ENCODE assay signal across 8 cellular contexts in genomic region chr1:21937034-21937371, GRCh38. TPM values are rescaled to one million over a fixed set of nuclear protein-coding genes. Genes with fewer than 3 reads are reported as not detected.
DNase-seq lines count a peak whose midpoint lies in the region; ATAC-seq and TF ChIP-seq lines count a peak whose summit lies in the region.

Gene HSPG2, minus strand, starts transcription at chr1:21937310. Its CDS starts 93 bp downstream, at chr1:21937217.

- H3K4me1 ChIP-seq in subcutaneous abdominal adipose tissue (ENCODE audit: control insufficient read depth in 5 of 5, insufficient read depth in 5 of 5, low read length in 5 of 5): peaks cover 20 to 80% (median 74%) of the 10 kb centered on the region in 5 donors

- H3K27ac ChIP-seq in subcutaneous abdominal adipose tissue (ENCODE audit: low read depth, low read length): peak within 1 kb of the TSS; percentile 100

- H3K27me3 ChIP-seq in kidney epithelial cell (ENCODE audit: control insufficient read depth, insufficient read depth, low read length): no peaks in the 10 kb centered on the region
- no peaks in the 10 kb centered on the region for H3K27me3 ChIP-seq in subcutaneous abdominal adipose tissue (ENCODE audit: control insufficient read depth in 5 of 5, insufficient read depth in 4 of 5, low read length in 5 of 5)

- peak; percentile 39 for DNase-seq in NCI-H748 (lab: John Stamatoyannopoulos, UW; ENCODE audit: unreplicated experiment)
- no peak for DNase-seq in NCI-H748 treated with DMSO at 0.1 percent for 48 hours (lab: John Stamatoyannopoulos, UW)
- DNase-seq in astrocyte of the spinal cord (ENCODE audit: low read depth, low spot score): no peak
- no peak for DNase-seq in kidney epithelial cell (ENCODE audit: low read depth)
- DNase-seq in Kasumi-1 (lab: John Stamatoyannopoulos, UW): no peak
- no peak for DNase-seq in H4 (ENCODE audit: low spot score)

- no peak for ATAC-seq in HG03457 (IDR thresholded peaks at IDR 0.05; ENCODE audit: unreplicated experiment)

- peaks cover 1% of the 10 kb centered on the region for H3K36me3 ChIP-seq in kidney epithelial cell (ENCODE audit: control insufficient read depth, insufficient read depth, low read length)
- H3K36me3 ChIP-seq in subcutaneous abdominal adipose tissue (ENCODE audit: control insufficient read depth in 5 of 5, insufficient read depth in 5 of 5, low read length in 5 of 5): peaks cover 0 to 7% (median 0%) of the 10 kb centered on the region in 5 donors

- H3K4me3 ChIP-seq in astrocyte of the spinal cord (ENCODE audit: low read depth, low read length) (peak within 1 kb of the TSS; percentile 65), kidney epithelial cell (ENCODE audit: low read depth, low read length) (peak within 1 kb of the TSS; percentile 64), subcutaneous abdominal adipose tissue (ENCODE audit: low read depth in 1 of 5, low read length in 5 of 5) (peak within 1 kb of the TSS; percentile 90 to 99 (median 97))

- no peak for TF ChIP-seq CTCF in astrocyte of the spinal cord (IDR thresholded peaks at IDR 0.05; ENCODE audit: low read depth, low read length)
- no peak for TF ChIP-seq CTCF in kidney epithelial cell (IDR thresholded peaks at IDR 0.05; ENCODE audit: insufficient read depth, low read length, poor library complexity, severe bottlenecking)

- in situ Hi-C loops in astrocyte of the spinal cord (cut with HindIII; ENCODE audit: low sequenced_read_pairs): no loop called here

- H3K9ac ChIP-seq in subcutaneous abdominal adipose tissue (ENCODE audit: low read length in 5 of 5): peak within 1 kb of the TSS; percentile 85 to 98 (median 90)

- no peaks in the 10 kb centered on the region for H3K9me3 ChIP-seq in subcutaneous abdominal adipose tissue (ENCODE audit: control insufficient read depth in 5 of 5, low read length in 5 of 5)

RNA-seq across cellular contexts. Expression of gene HSPG2, which starts in this region (rescaled TPM):
- 122 and 152 TPM in 2 replicates for total RNA-seq in kidney epithelial cell
- total RNA-seq in H4 (2014; rRNA removed; shearing (Covaris generic)): 7.9 and 8.9 TPM in 2 replicates

Comparison
In these comparisons a context has a peak if more than half of its experiments do, and no peak if none do; other contexts are left out.
1. RNA of gene HSPG2 (total RNA-seq): 122 to 152 TPM in kidney epithelial cell; 7.9 to 8.9 TPM in H4; every median in the first group is over 10 times any median in the second.
2. Peak in every context shown above with its lines, with median percentiles within 50 percentile points of each other: H3K4me3 ChIP-seq.